ENCODE assay signal across 22 cellular contexts in genomic region chr10:132679217-132679595, GRCh38.
DNase-seq lines count a peak whose midpoint lies in the region; ATAC-seq and TF ChIP-seq lines count a peak whose summit lies in the region.
"Had no signal": no experiment of that assay in that cellular context is flagged by ENCODE, and none has a peak within 500 bp of the region (broad histone marks: within the 10 kb centered on the region; RNA-seq: fewer than 3 reads in every experiment).

No MANE protein-coding gene starts in this region.

- H3K36me3 Mint-ChIP-seq in activated naive CD8-positive, alpha-beta T cell treated with anti-CD3 and anti-CD28 coated beads, Interleukin-2, amount 10 ng/mL, durations not matched to agents 7 days and 5 days, result no peaks in the 10 kb centered on the region
- no peaks in the 10 kb centered on the region for H3K36me3 Mint-ChIP-seq in activated naive CD8-positive, alpha-beta T cell treated with anti-CD3 and anti-CD28 coated beads for 36 hours
- H3K36me3 Mint-ChIP-seq in chondrocyte (ENCODE audit: low read depth), result peaks cover 1% of the 10 kb centered on the region
- H3K36me3 Mint-ChIP-seq in activated CD4-positive, alpha-beta memory T cell treated with anti-CD3 and anti-CD28 coated beads for 36 hours, result no peaks in the 10 kb centered on the region
- H3K36me3 Mint-ChIP-seq: activated naive CD8-positive, alpha-beta T cell had no signal

- H3K27me3 Mint-ChIP-seq in activated naive CD8-positive, alpha-beta T cell treated with anti-CD3 and anti-CD28 coated beads, Interleukin-2, amount 10 ng/mL, durations not matched to agents 7 days and 5 days, result no peaks in the 10 kb centered on the region
- H3K27me3 Mint-ChIP-seq in activated naive CD8-positive, alpha-beta T cell treated with anti-CD3 and anti-CD28 coated beads for 36 hours, result no peaks in the 10 kb centered on the region
- H3K27me3 Mint-ChIP-seq in chondrocyte (ENCODE audit: low read depth), result no peaks in the 10 kb centered on the region
- no peaks in the 10 kb centered on the region for H3K27me3 Mint-ChIP-seq in activated CD4-positive, alpha-beta memory T cell treated with anti-CD3 and anti-CD28 coated beads for 36 hours
- H3K27me3 Mint-ChIP-seq: activated CD4-positive, alpha-beta T cell treated with anti-CD3 and anti-CD28 coated beads, Interleukin-2, amount 10 ng/mL, durations not matched to agents 24 days and 14 days; activated naive CD8-positive, alpha-beta T cell had no signal

- no peak overlapping the region for H2BK120ac ChIP-seq in neuronal stem cell (ENCODE audit: low read depth, low read length)

- no peak overlapping the region for H3K9ac ChIP-seq in neuronal stem cell (ENCODE audit: low read depth, low read length, poor library complexity)
- H3K9ac ChIP-seq: parathyroid adenoma had no signal

- H2BK12ac ChIP-seq in neuronal stem cell (ENCODE audit: low read length), result no peak overlapping the region

- no peak overlapping the region for H2AK5ac ChIP-seq in neuronal stem cell (ENCODE audit: low read depth, low read length)

- peak; percentile 15 for DNase-seq in activated naive CD8-positive, alpha-beta T cell treated with anti-CD3 and anti-CD28 coated beads, Interleukin-2, amount 10 ng/mL, durations not matched to agents 7 days and 5 days
- no peak for DNase-seq in activated naive CD8-positive, alpha-beta T cell treated with anti-CD3 and anti-CD28 coated beads for 36 hours
- DNase-seq in chondrocyte (ENCODE audit: low spot score) (peak; percentile 72), neuronal stem cell (ENCODE audit: low spot score) (no peak), upper lobe of right lung (peak; percentile 39)
- no peak for DNase-seq in activated CD4-positive, alpha-beta memory T cell treated with anti-CD3 and anti-CD28 coated beads for 36 hours
- DNase-seq: activated CD4-positive, alpha-beta T cell treated with anti-CD3 and anti-CD28 coated beads, Interleukin-2, amount 10 ng/mL, durations not matched to agents 24 days and 14 days; BE2C; cerebellar nuclear complex; IMR-90; NCI-H146; NCI-H510A; stimulated activated CD4-positive, alpha-beta T cell treated with anti-CD3 and anti-CD28 coated beads, Interleukin-12 subunit alpha, Interleukin-12 subunit beta, amount 100 ng/mL, for 4 hours; stimulated activated CD4-positive, alpha-beta T cell treated with anti-CD3 and anti-CD28 coated beads, Interleukin-4, amount 100 ng/mL, for 1 hour; T-helper 9 cell had no signal

- no peaks in the 10 kb centered on the region for H3K9me3 Mint-ChIP-seq in activated naive CD8-positive, alpha-beta T cell treated with anti-CD3 and anti-CD28 coated beads, Interleukin-2, amount 10 ng/mL, durations not matched to agents 7 days and 5 days
- no peaks in the 10 kb centered on the region for H3K9me3 Mint-ChIP-seq in activated naive CD8-positive, alpha-beta T cell treated with anti-CD3 and anti-CD28 coated beads for 36 hours
- H3K9me3 Mint-ChIP-seq in chondrocyte (ENCODE audit: low read depth), result no peaks in the 10 kb centered on the region
- H3K9me3 Mint-ChIP-seq in activated CD4-positive, alpha-beta memory T cell treated with anti-CD3 and anti-CD28 coated beads for 36 hours, result no peaks in the 10 kb centered on the region
- H3K9me3 Mint-ChIP-seq: activated CD4-positive, alpha-beta T cell treated with anti-CD3 and anti-CD28 coated beads, Interleukin-2, amount 10 ng/mL, durations not matched to agents 24 days and 14 days; nephron had no signal

- H3K9me3 ChIP-seq in neuronal stem cell (replicated peaks in 1 of 2; ENCODE audit: control insufficient read depth in 2 of 2, insufficient read depth in 1 of 2, low read depth in 1 of 2, low read length in 2 of 2) (peaks cover 6 to 11% of the 10 kb centered on the region in 2 donors), upper lobe of right lung (no peaks in the 10 kb centered on the region)
- H3K9me3 ChIP-seq: BE2C, right atrium auricular region had no signal

- no peak overlapping the region for H3K4ac ChIP-seq in neuronal stem cell (ENCODE audit: low read length)

- H4K8ac ChIP-seq in neuronal stem cell (ENCODE audit: low read depth, low read length), result peak overlapping the region; percentile 3

- no peak overlapping the region for H3K18ac ChIP-seq in neuronal stem cell (ENCODE audit: low read length)

- peaks cover 3% of the 10 kb centered on the region for H3K79me1 ChIP-seq in neuronal stem cell (ENCODE audit: low read depth, low read length)

- no peak overlapping the region for H3K14ac ChIP-seq in neuronal stem cell (ENCODE audit: low read length)

- no peak for TF ChIP-seq CTCF in chondrocyte (IDR thresholded peaks at IDR 0.05)
- no peak for TF ChIP-seq CTCF in upper lobe of right lung (IDR thresholded peaks at IDR 0.05)

- peaks cover 9% of the 10 kb centered on the region for H3K4me1 Mint-ChIP-seq in activated naive CD8-positive, alpha-beta T cell treated with anti-CD3 and anti-CD28 coated beads, Interleukin-2, amount 10 ng/mL, durations not matched to agents 7 days and 5 days
- peaks cover 12% of the 10 kb centered on the region for H3K4me1 Mint-ChIP-seq in activated naive CD8-positive, alpha-beta T cell treated with anti-CD3 and anti-CD28 coated beads for 36 hours
- peaks cover 2% of the 10 kb centered on the region for H3K4me1 Mint-ChIP-seq in chondrocyte (ENCODE audit: low read depth)
- peaks cover 3% of the 10 kb centered on the region for H3K4me1 Mint-ChIP-seq in activated CD4-positive, alpha-beta memory T cell treated with anti-CD3 and anti-CD28 coated beads for 36 hours (ENCODE audit: low read depth)

- no peaks in the 10 kb centered on the region for H3K36me3 ChIP-seq in neuronal stem cell (replicated peaks in 1 of 2; ENCODE audit: control insufficient read depth in 2 of 2, insufficient read depth in 2 of 2, low read length in 2 of 2)
- no peaks in the 10 kb centered on the region for H3K36me3 ChIP-seq in upper lobe of right lung
- H3K36me3 ChIP-seq: BE2C, right atrium auricular region had no signal

- no peak overlapping the region for H3K4me3 Mint-ChIP-seq in activated naive CD8-positive, alpha-beta T cell treated with anti-CD3 and anti-CD28 coated beads, Interleukin-2, amount 10 ng/mL, durations not matched to agents 7 days and 5 days
- no peak overlapping the region for H3K4me3 Mint-ChIP-seq in activated naive CD8-positive, alpha-beta T cell treated with anti-CD3 and anti-CD28 coated beads for 36 hours
- no peak overlapping the region for H3K4me3 Mint-ChIP-seq in chondrocyte (ENCODE audit: unreplicated experiment)
- no peak overlapping the region for H3K4me3 Mint-ChIP-seq in activated CD4-positive, alpha-beta memory T cell treated with anti-CD3 and anti-CD28 coated beads for 36 hours
- H3K4me3 Mint-ChIP-seq: activated CD4-positive, alpha-beta T cell treated with anti-CD3 and anti-CD28 coated beads, Interleukin-2, amount 10 ng/mL, durations not matched to agents 24 days and 14 days; activated naive CD8-positive, alpha-beta T cell; nephron had no signal

- POLR2A ChIA-PET in activated naive CD8-positive, alpha-beta T cell treated with anti-CD3 and anti-CD28 coated beads, Interleukin-2, amount 10 ng/mL, durations not matched to agents 7 days and 5 days (lab: Charles Lee), result no interaction called here
- POLR2A ChIA-PET in activated CD4-positive, alpha-beta memory T cell treated with anti-CD3 and anti-CD28 coated beads for 36 hours (lab: Charles Lee), result no interaction called here

- no peak overlapping the region for H3K4me2 ChIP-seq in neuronal stem cell (ENCODE audit: insufficient read depth, low read length, poor library complexity, severe bottlenecking)

- H3K4me3 ChIP-seq in neuronal stem cell (ENCODE audit: low read length in 2 of 2), result no peak overlapping the region
- no peak overlapping the region for H3K4me3 ChIP-seq in upper lobe of right lung
- H3K4me3 ChIP-seq: right atrium auricular region had no signal

- H2BK15ac ChIP-seq in neuronal stem cell (ENCODE audit: low read length), result no peak overlapping the region

- H2BK5ac ChIP-seq in neuronal stem cell (ENCODE audit: low read length), result no peak overlapping the region

- no peak overlapping the region for H3K27ac Mint-ChIP-seq in activated naive CD8-positive, alpha-beta T cell treated with anti-CD3 and anti-CD28 coated beads, Interleukin-2, amount 10 ng/mL, durations not matched to agents 7 days and 5 days
- H3K27ac Mint-ChIP-seq in activated naive CD8-positive, alpha-beta T cell treated with anti-CD3 and anti-CD28 coated beads for 36 hours, result no peak overlapping the region
- H3K27ac Mint-ChIP-seq in chondrocyte (ENCODE audit: unreplicated experiment), result no peak overlapping the region
- no peak overlapping the region for H3K27ac Mint-ChIP-seq in activated CD4-positive, alpha-beta memory T cell treated with anti-CD3 and anti-CD28 coated beads for 36 hours
- H3K27ac Mint-ChIP-seq: activated CD4-positive, alpha-beta T cell treated with anti-CD3 and anti-CD28 coated beads, Interleukin-2, amount 10 ng/mL, durations not matched to agents 24 days and 14 days; activated naive CD8-positive, alpha-beta T cell; nephron had no signal

- no peak overlapping the region for H2AFZ ChIP-seq in neuronal stem cell (ENCODE audit: low read length)
- H2AFZ ChIP-seq: parathyroid adenoma had no signal

- CTCF ChIA-PET in activated CD4-positive, alpha-beta memory T cell treated with anti-CD3 and anti-CD28 coated beads for 36 hours (lab: Charles Lee), result interaction anchor here (2.1 kb wide), 1 partner anchor 23 kb away, joined by 6 read pairs; no protein-coding TSS in a partner anchor

- no peak for ATAC-seq in activated naive CD8-positive, alpha-beta T cell treated with anti-CD3 and anti-CD28 coated beads, Interleukin-2, amount 10 ng/mL, durations not matched to agents 7 days and 5 days (ENCODE audit: low read depth)
- no peak for ATAC-seq in upper lobe of right lung
- ATAC-seq in HG03442 (IDR thresholded peaks at IDR 0.05; ENCODE audit: unreplicated experiment), result no peak

- WGBS in neuronal stem cell (ENCODE audit: extremely low coverage in 2 of 2, insufficient read length in 2 of 2, insufficient replicate concordance in 1 of 2), 2 donors, result no CpG with 5 or more reads among the region's 10 CpGs

- no peaks in the 10 kb centered on the region for H3K4me1 ChIP-seq in neuronal stem cell (ENCODE audit: control insufficient read depth in 2 of 2, insufficient read depth in 1 of 2, low read depth in 1 of 2, low read length in 2 of 2)
- no peaks in the 10 kb centered on the region for H3K4me1 ChIP-seq in upper lobe of right lung
- H3K4me1 ChIP-seq: parathyroid adenoma had no signal

- H3K27me3 ChIP-seq in neuronal stem cell (ENCODE audit: control insufficient read depth in 3 of 3, insufficient read depth in 3 of 3, low read depth in 1 of 3, low read length in 3 of 3) (no peaks in the 10 kb centered on the region), upper lobe of right lung (no peaks in the 10 kb centered on the region)
- H3K27me3 ChIP-seq: right atrium auricular region had no signal

- H4K91ac ChIP-seq in neuronal stem cell (ENCODE audit: low read depth, low read length, poor library complexity), result no peak overlapping the region

- intact Hi-C loops in upper lobe of right lung (cut with DNase I), result no loop called here
- intact Hi-C loops in activated CD4-positive, alpha-beta memory T cell treated with anti-CD3 and anti-CD28 coated beads for 36 hours (cut with micrococcal nuclease), result no loop called here

- H3K23ac ChIP-seq in neuronal stem cell (ENCODE audit: low read depth, low read length, poor library complexity), result no peak overlapping the region

- no peak overlapping the region for H3K27ac ChIP-seq in neuronal stem cell (replicated peaks; ENCODE audit: low read length)
- no peak overlapping the region for H3K27ac ChIP-seq in upper lobe of right lung
- H3K27ac ChIP-seq: epithelial cell of prostate, parathyroid adenoma, right atrium auricular region, VCaP had no signal

Comparison
In these comparisons a context has a peak if more than half of its experiments do, and no peak if none do; other contexts are left out.
1. DNase-seq: peak in activated naive CD8-positive, alpha-beta T cell treated with anti-CD3 and anti-CD28 coated beads, Interleukin-2, amount 10 ng/mL, durations not matched to agents 7 days and 5 days (single experiment), chondrocyte (single experiment) and upper lobe of right lung (single experiment); none in activated naive CD8-positive, alpha-beta T cell treated with anti-CD3 and anti-CD28 coated beads for 36 hours (single experiment), neuronal stem cell (single experiment) and activated CD4-positive, alpha-beta memory T cell treated with anti-CD3 and anti-CD28 coated beads for 36 hours (single experiment).